Comparison of ENCODE assay signal across 10 cellular contexts in genomic region chr1:207958376-207959139, GRCh38. TPM values are rescaled to one million over a fixed set of nuclear protein-coding genes. Genes with fewer than 3 reads are reported as not detected.
DNase-seq lines count a peak whose midpoint lies in the region; ATAC-seq and TF ChIP-seq lines count a peak whose summit lies in the region.
"Had no signal": no experiment of that assay in that cellular context is flagged by ENCODE, and none has a peak within 500 bp of the region (broad histone marks: within the 10 kb centered on the region; RNA-seq: fewer than 3 reads in every experiment).

No MANE protein-coding gene starts in this region.

- H3K27ac Mint-ChIP-seq in activated CD8-positive, alpha-beta memory T cell treated with anti-CD3 and anti-CD28 coated beads, Interleukin-2, amount 10 ng/mL, durations not matched to agents 7 days and 5 days, result no peak overlapping the region

- CTCF ChIA-PET in activated CD8-positive, alpha-beta memory T cell treated with anti-CD3 and anti-CD28 coated beads, Interleukin-2, amount 10 ng/mL, durations not matched to agents 7 days and 5 days (lab: Charles Lee), result interaction anchor here (1.1 to 10.0 kb wide), 2 partner anchors 73 to 136 kb away, joined by 3 to 235 read pairs; no protein-coding TSS in a partner anchor

- no peak for DNase-seq in activated CD8-positive, alpha-beta memory T cell treated with anti-CD3 and anti-CD28 coated beads, Interleukin-2, amount 10 ng/mL, durations not matched to agents 7 days and 5 days
- no peak for DNase-seq in activated CD8-positive, alpha-beta memory T cell treated with anti-CD3 and anti-CD28 coated beads, Interleukin-2, amount 50 U/mL, for 48 hours
- no peak for DNase-seq in coronary artery (ENCODE audit: low spot score)
- DNase-seq in mesendoderm, result no peak
- no peak for DNase-seq in MM.1S
- no peak for DNase-seq in NCI-H2107 (lab: John Stamatoyannopoulos, UW)
- DNase-seq: activated CD4-positive, alpha-beta T cell treated with anti-CD3 and anti-CD28 coated beads, Interleukin-2, amount 50 U/mL, for 4 hours had no signal

- no peak overlapping the region for H3K56ac ChIP-seq in mesendoderm (ENCODE audit: low read length)

- H3K36me3 ChIP-seq in mesendoderm (ENCODE audit: control insufficient read depth, insufficient read depth, low read length) (no peaks in the 10 kb centered on the region), thymus (ENCODE audit: control insufficient read depth, insufficient read depth) (no peaks in the 10 kb centered on the region), MM.1S (replicated peaks; ENCODE audit: insufficient read depth, low read length) (no peaks in the 10 kb centered on the region)

- H3K27ac ChIP-seq in coronary artery, result peak overlapping the region; percentile 86 to 92
- no peak overlapping the region for H3K27ac ChIP-seq in mesendoderm (ENCODE audit: low read depth, low read length)
- no peak overlapping the region for H3K27ac ChIP-seq in thymus (ENCODE audit: low read depth)
- H3K27ac ChIP-seq in MM.1S (ENCODE audit: low read length), result no peak overlapping the region

- H3K9me3 Mint-ChIP-seq in activated CD8-positive, alpha-beta memory T cell treated with anti-CD3 and anti-CD28 coated beads, Interleukin-2, amount 10 ng/mL, durations not matched to agents 7 days and 5 days (ENCODE audit: low read depth), result no peaks in the 10 kb centered on the region

- H3K4me1 Mint-ChIP-seq in activated CD8-positive, alpha-beta memory T cell treated with anti-CD3 and anti-CD28 coated beads, Interleukin-2, amount 10 ng/mL, durations not matched to agents 7 days and 5 days, result peaks cover 8% of the 10 kb centered on the region

- peak overlapping the region; percentile 30 for H3K4me3 Mint-ChIP-seq in activated CD8-positive, alpha-beta memory T cell treated with anti-CD3 and anti-CD28 coated beads, Interleukin-2, amount 10 ng/mL, durations not matched to agents 7 days and 5 days

- H2BK5ac ChIP-seq in mesendoderm (ENCODE audit: low read length), result no peak overlapping the region

- H3K9me2 ChIP-seq in MM.1S (replicated peaks; ENCODE audit: insufficient read depth, low read length), result no peaks in the 10 kb centered on the region

- no peak overlapping the region for H3K18ac ChIP-seq in mesendoderm (ENCODE audit: low read length)

- WGBS in mesendoderm (ENCODE audit: extremely low coverage, insufficient coverage, low lambda C conversion rate), result no CpG with 5 or more reads among the region's 24 CpGs
- WGBS in thymus, result 29% methylated on average over 24 of the region's 24 CpGs

- no peak overlapping the region for H2AFZ ChIP-seq in MM.1S (ENCODE audit: low read length)

- peaks cover 63% of the 10 kb centered on the region for H3K27me3 Mint-ChIP-seq in activated CD8-positive, alpha-beta memory T cell treated with anti-CD3 and anti-CD28 coated beads, Interleukin-2, amount 10 ng/mL, durations not matched to agents 7 days and 5 days

- no peaks in the 10 kb centered on the region for H4K20me1 ChIP-seq in MM.1S (ENCODE audit: insufficient read depth, low read length)

- H3K4me3 ChIP-seq in coronary artery, result peak overlapping the region; percentile 78
- H3K4me3 ChIP-seq in mesendoderm (ENCODE audit: low read length), result no peak overlapping the region
- peak overlapping the region; percentile 39 for H3K4me3 ChIP-seq in thymus (ENCODE audit: low read length)
- H3K4me3 ChIP-seq in MM.1S (ENCODE audit: low read length), result no peak overlapping the region

- peak overlapping the region; percentile 0 for H3K4ac ChIP-seq in mesendoderm (ENCODE audit: low read depth, low read length)

- H3K4me2 ChIP-seq in mesendoderm (ENCODE audit: low read length) (peak overlapping the region; percentile 82), MM.1S (ENCODE audit: low read depth, low read length) (no peak overlapping the region)

- no peak for ATAC-seq in activated CD8-positive, alpha-beta memory T cell treated with anti-CD3 and anti-CD28 coated beads, Interleukin-2, amount 10 ng/mL, durations not matched to agents 7 days and 5 days
- ATAC-seq in GM18868 (IDR thresholded peaks at IDR 0.05; ENCODE audit: unreplicated experiment), result no peak

- no peaks in the 10 kb centered on the region for H3F3A ChIP-seq in MM.1S (ENCODE audit: insufficient read depth, low read length)

- H3K9ac ChIP-seq in mesendoderm (ENCODE audit: low read length) (peak overlapping the region; percentile 79), MM.1S (ENCODE audit: low read length) (no peak overlapping the region)

- TF ChIP-seq CTCF in coronary artery (IDR thresholded peaks at IDR 0.05) (no peak), MM.1S (IDR thresholded peaks at IDR 0.05; ENCODE audit: low read length) (no peak)

- H3K27me3 ChIP-seq in mesendoderm (ENCODE audit: insufficient read depth, low read length, poor library complexity), result peaks cover 14% of the 10 kb centered on the region
- peaks cover 5% of the 10 kb centered on the region for H3K27me3 ChIP-seq in thymus (ENCODE audit: control insufficient read depth, insufficient read depth)
- H3K27me3 ChIP-seq in MM.1S (replicated peaks; ENCODE audit: insufficient read depth, low read length), result no peaks in the 10 kb centered on the region

- H3K79me1 ChIP-seq in mesendoderm (ENCODE audit: low read length), result no peaks in the 10 kb centered on the region

- H3K23ac ChIP-seq in mesendoderm (ENCODE audit: low read length), result peak overlapping the region; percentile 80

- no peaks in the 10 kb centered on the region for H3K79me2 ChIP-seq in mesendoderm (ENCODE audit: control insufficient read depth, insufficient read depth, low read length)
- no peaks in the 10 kb centered on the region for H3K79me2 ChIP-seq in MM.1S (ENCODE audit: low read length)

- no peaks in the 10 kb centered on the region for H3K36me3 Mint-ChIP-seq in activated CD8-positive, alpha-beta memory T cell treated with anti-CD3 and anti-CD28 coated beads, Interleukin-2, amount 10 ng/mL, durations not matched to agents 7 days and 5 days

- H3K4me1 ChIP-seq in mesendoderm (ENCODE audit: control insufficient read depth, low read depth, low read length) (no peaks in the 10 kb centered on the region), thymus (ENCODE audit: control insufficient read depth, insufficient read depth, low read length) (peaks cover 9% of the 10 kb centered on the region), MM.1S (ENCODE audit: low read length) (peaks cover 4% of the 10 kb centered on the region; the same call in 1 of the 2 replicates)

- H2BK15ac ChIP-seq in mesendoderm (replicated peaks; ENCODE audit: low read depth), result no peak overlapping the region

- no peak overlapping the region for H2BK120ac ChIP-seq in mesendoderm (ENCODE audit: low read depth, low read length)

- H4K5ac ChIP-seq in mesendoderm (ENCODE audit: low read length), result no peak overlapping the region

- H3K9me3 ChIP-seq in thymus (ENCODE audit: control insufficient read depth) (no peaks in the 10 kb centered on the region), MM.1S (replicated peaks; ENCODE audit: insufficient read depth, low read length) (no peaks in the 10 kb centered on the region)

- no peak overlapping the region for H2AK5ac ChIP-seq in mesendoderm (ENCODE audit: low read length)

- H4K8ac ChIP-seq in mesendoderm (ENCODE audit: low read depth, low read length), result peak overlapping the region; percentile 58

RNA-seq across cellular contexts. Expression of gene CD34, which starts 47.6 kb away (rescaled TPM):
- under 1 TPM; 0.02 to 0.06 TPM for total RNA-seq in activated CD8-positive, alpha-beta memory T cell treated with anti-CD3 and anti-CD28 coated beads, Interleukin-2, amount 10 ng/mL, durations not matched to agents 7 days and 5 days
- polyA plus RNA-seq in mesendoderm (2013, experiment 1 of 2), result 0.04 TPM
- 0.06 TPM for polyA plus RNA-seq in mesendoderm (2013, experiment 2 of 2)
- polyA plus RNA-seq in thymus, result 14.5 TPM
- total RNA-seq: NCI-H460 had no signal

Comparison
In these comparisons a context has a peak if more than half of its experiments do, and no peak if none do; other contexts are left out.
1. H3K27ac ChIP-seq: peak in coronary artery (2 of 2); none in mesendoderm (single experiment), thymus (single experiment) and MM.1S (single experiment).
2. H3K4me3 ChIP-seq: peak in coronary artery (single experiment) and thymus (single experiment); none in mesendoderm (single experiment) and MM.1S (single experiment).